Comparison of ENCODE assay signal across 9 cellular contexts in genomic region chr17:30344283-30345088, GRCh38. TPM values are rescaled to one million over a fixed set of nuclear protein-coding genes. Genes with fewer than 3 reads are reported as not detected.
DNase-seq lines count a peak whose midpoint lies in the region; ATAC-seq and TF ChIP-seq lines count a peak whose summit lies in the region.
"Had no signal": no experiment of that assay in that cellular context is flagged by ENCODE, and none has a peak within 500 bp of the region (broad histone marks: within the 10 kb centered on the region; RNA-seq: fewer than 3 reads in every experiment).

No MANE protein-coding gene starts in this region.

- H3K9me3 ChIP-seq in Panc1 (ENCODE audit: control insufficient read depth, insufficient read depth, low read depth, low read length): no peaks in the 10 kb centered on the region
- no peaks in the 10 kb centered on the region for H3K9me3 ChIP-seq in esophagus (ENCODE audit: control insufficient read depth in 2 of 2, insufficient read depth in 1 of 2, low read depth in 1 of 2, low read length in 1 of 2)

- H3K27ac Mint-ChIP-seq in GM23338 (no peak overlapping the region), nephron progenitor cell (peak overlapping the region; percentile 96)

- WGBS in esophagus, 2 donors: 27 to 33% methylated on average over 9 of the region's 9 CpGs

- H3K27me3 ChIP-seq in GM23338 (ENCODE audit: insufficient read depth) (no peaks in the 10 kb centered on the region), Panc1 (ENCODE audit: control insufficient read depth, insufficient read depth, low read length) (no peaks in the 10 kb centered on the region), esophagus (ENCODE audit: control insufficient read depth in 1 of 2, insufficient read depth in 2 of 2, low read length in 2 of 2) (no peaks in the 10 kb centered on the region), foreskin keratinocyte (no peaks in the 10 kb centered on the region)

- H3K27me3 Mint-ChIP-seq in GM23338 (ENCODE audit: insufficient read depth, low read depth, poor library complexity) (peaks cover 6% of the 10 kb centered on the region), nephron progenitor cell (ENCODE audit: low read depth, poor library complexity) (peaks cover 10% of the 10 kb centered on the region)

- H3K27ac ChIP-seq in GM23338 (ENCODE audit: low read depth): no peak overlapping the region
- peak overlapping the region; percentile 67 for H3K27ac ChIP-seq in Panc1 (ENCODE audit: low read length)
- H3K27ac ChIP-seq in esophagus (ENCODE audit: low read depth in 2 of 2, low read length in 1 of 2): peak overlapping the region; percentile 57 to 86
- H3K27ac ChIP-seq in foreskin keratinocyte: no peak overlapping the region

- ATAC-seq in GM23338: no peak
- ATAC-seq in Panc1: peak; percentile 30; the same call in 1 of the 2 replicates
- no peak for ATAC-seq in GM21526 (IDR thresholded peaks at IDR 0.05; ENCODE audit: low FRiP score, unreplicated experiment)
- no peak for ATAC-seq in GM18511 (IDR thresholded peaks at IDR 0.05; ENCODE audit: unreplicated experiment)
- no peak for ATAC-seq in foreskin keratinocyte

- in situ Hi-C loops in Panc1 (cut with HindIII; ENCODE audit: low pct_unique_long_range_greater_than_20kb, low sequenced_read_pairs): no loop called here

- H3K4me3 Mint-ChIP-seq in GM23338: no peak overlapping the region
- H3K4me3 Mint-ChIP-seq in nephron progenitor cell: no peak overlapping the region

- H4K20me1 ChIP-seq in GM23338 (replicated peaks; ENCODE audit: insufficient read depth): no peaks in the 10 kb centered on the region

- POLR2A ChIA-PET in Panc1 (lab: Charles Lee): interaction anchor here (0.7 kb wide), 1 partner anchor 506 kb away, joined by 4 read pairs; no protein-coding TSS in a partner anchor

- no peaks in the 10 kb centered on the region for H3K79me2 ChIP-seq in GM23338 (replicated peaks; ENCODE audit: insufficient read depth)

- DNase-seq in GM23338 (ENCODE audit: low spot score) (no peak), Panc1 (ENCODE audit: low read depth, low spot score) (no peak), nephron progenitor cell (no peak), A172 (ENCODE audit: low spot score) (no peak), foreskin keratinocyte (no peak)

- BruUV-seq in Panc1 (replicated peaks; lab: Mats Ljungman, UMichigan): no TSS peak

- H3K4me2 ChIP-seq in GM23338: no peak overlapping the region

- H3K9me3 Mint-ChIP-seq in GM23338 (no peaks in the 10 kb centered on the region; the same call in 2 of the 3 replicates), nephron progenitor cell (no peaks in the 10 kb centered on the region)

- H2AFZ ChIP-seq in GM23338: peak overlapping the region; percentile 28; the same call in 1 of the 2 replicates

- no peaks in the 10 kb centered on the region for H3K9me2 ChIP-seq in GM23338 (ENCODE audit: insufficient read depth)

- H3F3A ChIP-seq in GM23338 (replicated peaks; ENCODE audit: low read depth): no peaks in the 10 kb centered on the region

- H3K4me3 ChIP-seq in GM23338 (no peak overlapping the region), Panc1 (ENCODE audit: low read depth in 2 of 2, low read length in 2 of 2) (peak overlapping the region in 1 of 2 experiments; percentile 3; a peak in 1 of 4 replicates), esophagus (ENCODE audit: low read depth in 1 of 2, low read length in 2 of 2) (no peak overlapping the region)

- H3K4me1 Mint-ChIP-seq in GM23338: peaks cover 13% of the 10 kb centered on the region
- H3K4me1 Mint-ChIP-seq in nephron progenitor cell: peaks cover 49% of the 10 kb centered on the region

- H3K36me3 Mint-ChIP-seq in GM23338 (ENCODE audit: low read depth) (no peaks in the 10 kb centered on the region), nephron progenitor cell (ENCODE audit: low read depth) (no peaks in the 10 kb centered on the region)

- CTCF ChIA-PET in Panc1 (lab: Charles Lee): interaction anchor here (0.6 to 1.2 kb wide), 3 partner anchors 108 to 728 kb away, joined by 3 to 5 read pairs (median 5); no protein-coding TSS in a partner anchor

- H3K36me3 ChIP-seq in GM23338 (ENCODE audit: insufficient read depth) (no peaks in the 10 kb centered on the region), Panc1 (ENCODE audit: control insufficient read depth, insufficient read depth, low read length) (no peaks in the 10 kb centered on the region), esophagus (ENCODE audit: control insufficient read depth in 2 of 2, insufficient read depth in 2 of 2, low read length in 1 of 2) (no peaks in the 10 kb centered on the region)

- H3K4me1 ChIP-seq in GM23338 (ENCODE audit: insufficient read depth) (no peaks in the 10 kb centered on the region), Panc1 (ENCODE audit: control insufficient read depth, insufficient read depth, low read length) (peaks cover 20% of the 10 kb centered on the region), esophagus (ENCODE audit: control insufficient read depth in 2 of 2, insufficient read depth in 2 of 2, low read length in 1 of 2) (no peaks in the 10 kb centered on the region), foreskin keratinocyte (peaks cover 13% of the 10 kb centered on the region)

- TF ChIP-seq CTCF in GM23338 (conservative IDR thresholded peaks at IDR 0.05; ENCODE audit: low read depth in 2 of 2): no peak
- no peak for TF ChIP-seq CTCF in Panc1 (IDR thresholded peaks at IDR 0.05)
- TF ChIP-seq CTCF in nephron progenitor cell (IDR thresholded peaks at IDR 0.05): no peak
- TF ChIP-seq CTCF in foreskin keratinocyte (conservative IDR thresholded peaks at IDR 0.05): no peak

- intact Hi-C loops in Panc1 (cut with micrococcal nuclease; ENCODE audit: unreplicated experiment): no loop called here

RNA-seq across cellular contexts. Expression of gene TMIGD1, which starts 10.6 kb away (rescaled TPM):
- total RNA-seq in GM23338 (2014; rRNA removed; shearing (Covaris generic)): not detected in 2 replicates
- polyA plus RNA-seq in GM23338 (2016; fragmentation: Nextera tagmentation; extraction: Ambion mirVana): not detected in 2 replicates
- not detected for total RNA-seq in Panc1 (2021; ENCODE audit: unreplicated experiment)
- not detected for polyA plus RNA-seq in Panc1 (2012; ENCODE audit: insufficient read length)
- not detected for polyA plus RNA-seq in esophagus
- total RNA-seq in A172 (2014; rRNA removed; shearing (Covaris generic)): not detected in 2 replicates
- total RNA-seq in foreskin keratinocyte: not detected in 2 replicates
- polyA plus RNA-seq in foreskin keratinocyte: not detected in 2 replicates
- total RNA-seq: glomerular endothelial cell had no signal

RNA-seq across cellular contexts. Expression of gene CPD, which starts 34.2 kb away (rescaled TPM):
- 54.7 and 57.8 TPM in 2 replicates for total RNA-seq in GM23338 (2014; rRNA removed; shearing (Covaris generic))
- polyA plus RNA-seq in GM23338 (2016; fragmentation: Nextera tagmentation; extraction: Ambion mirVana): 6.2 and 6.3 TPM in 2 replicates
- 93.0 TPM for total RNA-seq in Panc1 (2021; ENCODE audit: unreplicated experiment)
- 48.3 TPM for polyA plus RNA-seq in Panc1 (2012; ENCODE audit: insufficient read length)
- 1 to 10 TPM; 3.0 to 5.1 TPM for polyA plus RNA-seq in esophagus
- total RNA-seq in A172 (2014; rRNA removed; shearing (Covaris generic)): 53.0 and 100 TPM in 2 replicates
- total RNA-seq in foreskin keratinocyte: 31.2 and 31.8 TPM in 2 replicates
- 4.6 and 6.0 TPM in 2 replicates for polyA plus RNA-seq in foreskin keratinocyte

RNA-seq across cellular contexts. Expression of gene BLMH, which starts 52.7 kb away (rescaled TPM):
- total RNA-seq in GM23338 (2014; rRNA removed; shearing (Covaris generic)): 58.7 and 63.1 TPM in 2 replicates
- polyA plus RNA-seq in GM23338 (2016; fragmentation: Nextera tagmentation; extraction: Ambion mirVana) (32.1 and 36.4 TPM in 2 replicates), esophagus (10 to 100 TPM in 1 of 2 donors, 1 to 10 TPM in 1; 8.9 to 23.7 TPM), foreskin keratinocyte (12.4 and 19.5 TPM in 2 replicates)
- total RNA-seq in Panc1 (2021; ENCODE audit: unreplicated experiment) (59.0 TPM), foreskin keratinocyte (16.5 and 24.2 TPM in 2 replicates)
- 41.7 TPM for polyA plus RNA-seq in Panc1 (2012; ENCODE audit: insufficient read length)
- total RNA-seq in A172 (2014; rRNA removed; shearing (Covaris generic)): 48.7 and 50.5 TPM in 2 replicates

Comparison
In these comparisons a context has a peak if more than half of its experiments do, and no peak if none do; other contexts are left out.
1. H3K27ac ChIP-seq: peak in Panc1 (single experiment) and esophagus (2 of 2); none in GM23338 (single experiment) and foreskin keratinocyte (single experiment).